Comparison of ENCODE assay signal across 9 cellular contexts in the genomic region with DNA sequence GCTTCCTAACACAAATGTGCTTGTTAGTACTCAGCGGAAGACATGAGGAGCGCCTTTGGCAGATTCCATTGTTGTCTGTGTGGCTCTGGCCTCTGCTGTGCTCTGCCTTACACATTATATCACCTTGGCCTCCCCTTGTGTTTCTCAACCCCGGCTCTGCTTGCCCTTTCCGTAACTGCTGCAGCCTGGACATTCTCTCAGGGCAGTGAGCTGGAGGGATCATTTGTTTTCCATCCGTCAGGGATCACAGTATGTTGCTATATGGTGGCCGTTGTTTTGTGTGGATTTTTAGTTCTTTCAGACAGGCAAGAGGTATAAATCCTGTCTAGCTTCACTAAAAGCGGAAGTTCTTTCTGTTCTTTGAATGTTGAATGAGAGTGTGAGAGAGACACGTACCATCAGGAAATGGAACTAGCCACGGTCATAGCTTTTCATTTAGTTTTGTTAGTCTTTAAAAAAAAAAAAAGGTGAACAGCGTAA.
DNase-seq lines count a peak whose midpoint lies in the region; ATAC-seq and TF ChIP-seq lines count a peak whose summit lies in the region.
"Had no signal": no experiment of that assay in that cellular context is flagged by ENCODE, and none has a peak within 500 bp of the region (broad histone marks: within the 10 kb centered on the region; RNA-seq: fewer than 3 reads in every experiment).

No MANE protein-coding gene starts in this region.

- no peaks in the 10 kb centered on the region for H3K27me3 ChIP-seq in sigmoid colon

- H3K27ac ChIP-seq in sigmoid colon: no peak overlapping the region

- TF ChIP-seq EP300 in sigmoid colon (IDR thresholded peaks at IDR 0.05): no peak

- TF ChIP-seq POLR2A in sigmoid colon (IDR thresholded peaks at IDR 0.05): no peak

- no peak for TF ChIP-seq CTCF in sigmoid colon (IDR thresholded peaks at IDR 0.05)

- intact Hi-C loops in sigmoid colon (cut with DNase I): no loop called here

- no peaks in the 10 kb centered on the region for H3K36me3 ChIP-seq in sigmoid colon

- H3K9me3 ChIP-seq in sigmoid colon: peaks cover 0 to 16% (median 7%) of the 10 kb centered on the region in 4 donors

- WGBS in sigmoid colon, 2 donors: 62 to 88% methylated on average over 10 of the region's 10 CpGs

- H3K4me3 ChIP-seq in sigmoid colon: no peak overlapping the region
- H3K4me3 ChIP-seq: lung had no signal

- no peaks in the 10 kb centered on the region for H3K4me1 ChIP-seq in sigmoid colon

- peak; percentile 77 for ATAC-seq in GM18498 (IDR thresholded peaks at IDR 0.05; ENCODE audit: unreplicated experiment)
- ATAC-seq in GM21737 (IDR thresholded peaks at IDR 0.05; ENCODE audit: unreplicated experiment): peak; percentile 72

- peak; percentile 36 to 76 for DNase-seq in NOMO-1 (lab: John Stamatoyannopoulos, UW; ENCODE audit: unreplicated experiment in 2 of 2)
- peak; percentile 43 for DNase-seq in medulla oblongata (ENCODE audit: extremely low spot score)
- DNase-seq in DMS 273 (lab: John Stamatoyannopoulos, UW; ENCODE audit: unreplicated experiment): no peak
- DNase-seq in NCI-H345 treated with DMSO at 0.1 percent for 48 hours (lab: John Stamatoyannopoulos, UW; ENCODE audit: unreplicated experiment): no peak
- no peak for DNase-seq in NCI-H446 (lab: John Stamatoyannopoulos, UW)
- DNase-seq in sigmoid colon: no peak

Comparison
In these comparisons a context has a peak if more than half of its experiments do, and no peak if none do; other contexts are left out.
1. DNase-seq: peak in NOMO-1 (2 of 2) and medulla oblongata (single experiment); none in DMS 273 (single experiment), NCI-H345 treated with DMSO at 0.1 percent for 48 hours (single experiment), NCI-H446 (0 of 2) and sigmoid colon (single experiment).